ENCODE assay signal across 21 cellular contexts in genomic region chr14:74568380-74568649, GRCh38. TPM values are rescaled to one million over a fixed set of nuclear protein-coding genes. Genes with fewer than 3 reads are reported as not detected.
DNase-seq lines count a peak whose midpoint lies in the region; ATAC-seq and TF ChIP-seq lines count a peak whose summit lies in the region.
"Had no signal": no experiment of that assay in that cellular context is flagged by ENCODE, and none has a peak within 500 bp of the region (broad histone marks: within the 10 kb centered on the region; RNA-seq: fewer than 3 reads in every experiment).

No MANE protein-coding gene starts in this region.

- CTCF ChIA-PET in SK-N-SH (lab: Yijun Ruan, JAX) = interaction anchor here (1.4 to 10.8 kb wide), 5 partner anchors 14 to 67 kb away, joined by 3 to 68 read pairs (median 31); partner anchors contain the start of gene LTBP2

- H3K27ac ChIP-seq in SK-N-SH (ENCODE audit: low read depth in 2 of 2, low read length in 1 of 2) (peak overlapping the region; percentile 11 to 92), esophagus squamous epithelium (peak overlapping the region; percentile 75 to 95 (median 90)), prostate gland (peak overlapping the region; percentile 67 to 74), uterus (peak overlapping the region; percentile 88 to 93), colonic mucosa (no peak overlapping the region)
- H3K27ac ChIP-seq: 22Rv1 had no signal

- peaks cover 25% of the 10 kb centered on the region for H3F3A ChIP-seq in SK-N-SH (replicated peaks; ENCODE audit: insufficient read depth)

- no peak for TF ChIP-seq EP300 in SK-N-SH (IDR thresholded peaks at IDR 0.05; ENCODE audit: borderline replicate concordance in 1 of 2, low read depth in 1 of 2, low read length in 1 of 2)

- H2AFZ ChIP-seq in SK-N-SH (ENCODE audit: low read depth) = no peak overlapping the region

- H3K36me3 ChIP-seq in SK-N-SH (replicated peaks in 1 of 2; ENCODE audit: control insufficient read depth in 1 of 2, insufficient read depth in 2 of 2, low read length in 1 of 2) (peaks cover 14 to 16% of the 10 kb centered on the region in 2 experiments), esophagus squamous epithelium (no peaks in the 10 kb centered on the region), prostate gland (no peaks in the 10 kb centered on the region), uterus (no peaks in the 10 kb centered on the region), colonic mucosa (no peaks in the 10 kb centered on the region)

- WGBS in SK-N-SH (ENCODE audit: low lambda C conversion rate) = 86% methylated on average over 3 of the region's 3 CpGs
- WGBS in esophagus squamous epithelium, 2 donors = 45 to 52% methylated on average over 3 of the region's 3 CpGs
- WGBS in prostate gland = 41% methylated on average over 3 of the region's 3 CpGs

- POLR2A ChIA-PET in SK-N-SH (lab: Yijun Ruan, JAX) = interaction anchor here (1.7 to 1.8 kb wide), 2 partner anchors 11 to 16 kb away, joined by 6 read pairs; no protein-coding TSS in a partner anchor

- ATAC-seq in SK-N-SH treated with all-trans-retinoic acid at 6 μM for 48 hours = no peak
- ATAC-seq: activated T-cell treated with anti-CD3 and anti-CD28 coated beads, Interleukin-2, amount 50 U/mL, for 4 hours; K562; natural killer cell treated with Interleukin-12 subunit alpha and Interleukin-12 subunit beta and Interleukin-15 and Interleukin-18, amount 100 ng/mL, for 72 hours had no signal

- no peaks in the 10 kb centered on the region for H3K27me3 ChIP-seq in SK-N-SH (ENCODE audit: insufficient read depth)
- no peaks in the 10 kb centered on the region for H3K27me3 ChIP-seq in esophagus squamous epithelium
- no peaks in the 10 kb centered on the region for H3K27me3 ChIP-seq in prostate gland (replicated peaks; ENCODE audit: insufficient read depth)
- H3K27me3 ChIP-seq in uterus = no peaks in the 10 kb centered on the region
- H3K27me3 ChIP-seq in colonic mucosa = no peaks in the 10 kb centered on the region

- H3K4me3 ChIP-seq in SK-N-SH (ENCODE audit: low read depth in 2 of 2, low read length in 1 of 2) (no peak overlapping the region), esophagus squamous epithelium (no peak overlapping the region), prostate gland (no peak overlapping the region), uterus (no peak overlapping the region), colonic mucosa (no peak overlapping the region)
- H3K4me3 ChIP-seq: K562 had no signal

- intact Hi-C loops in esophagus squamous epithelium (cut with DNase I) (no loop called here), prostate gland (cut with DNase I) (no loop called here), uterus (cut with DNase I; ENCODE audit: low total_unique reads) (no loop called here), colonic mucosa (cut with DNase I) (no loop called here)

- TF ChIP-seq RAD21 in SK-N-SH (IDR thresholded peaks at IDR 0.05; ENCODE audit: low read length) = no peak

- H3K4me1 ChIP-seq in SK-N-SH (ENCODE audit: control insufficient read depth in 1 of 2, insufficient read depth in 2 of 2, low read depth in 1 of 2, low read length in 1 of 2) (peaks cover 43 to 78% of the 10 kb centered on the region in 2 experiments), esophagus squamous epithelium (peaks cover 68 to 93% (median 74%) of the 10 kb centered on the region in 3 donors), prostate gland (replicated peaks) (no peaks in the 10 kb centered on the region), uterus (peaks cover 0 to 7% of the 10 kb centered on the region in 2 donors), colonic mucosa (no peaks in the 10 kb centered on the region)

- DNase-seq in SK-N-SH = no peak
- DNase-seq in esophagus squamous epithelium (lab: John Stamatoyannopoulos, UW) = no peak
- no peak for DNase-seq in prostate gland (ENCODE audit: low spot score)
- DNase-seq in uterus = no peak
- DNase-seq in colonic mucosa = no peak
- no peak for DNase-seq in NCI-H2171 (lab: John Stamatoyannopoulos, UW)
- DNase-seq in NCI-H2196 treated with DMSO at 0.1 percent for 48 hours (lab: John Stamatoyannopoulos, UW; ENCODE audit: unreplicated experiment) = no peak
- DNase-seq: activated naive CD4-positive, alpha-beta T cell; activated T-cell treated with anti-CD3 and anti-CD28 coated beads, Interleukin-2, amount 50 U/mL, for 4 hours; CD4-positive, alpha-beta memory T cell; central memory CD4-positive, alpha-beta T cell; DMS153; erythroblast; HCEC 1CT; NCI-H774; SHP77 treated with DMSO at 0.1 percent for 48 hours; T-helper 1 cell had no signal

- peaks cover 75% of the 10 kb centered on the region for H3K79me2 ChIP-seq in SK-N-SH (ENCODE audit: insufficient read depth)

- H3K9ac ChIP-seq in SK-N-SH (no peak overlapping the region), colonic mucosa (ENCODE audit: low read depth in 2 of 2, low read length in 2 of 2) (no peak overlapping the region)

- TF ChIP-seq POLR2A in esophagus squamous epithelium (IDR thresholded peaks at IDR 0.05) (no peak), prostate gland (IDR thresholded peaks at IDR 0.05) (no peak), uterus (IDR thresholded peaks at IDR 0.05) (no peak)

- TF ChIP-seq CTCF in SK-N-SH (IDR thresholded peaks at IDR 0.05) (no peak), esophagus squamous epithelium (IDR thresholded peaks at IDR 0.05) (no peak), prostate gland (IDR thresholded peaks at IDR 0.05) (no peak), uterus (IDR thresholded peaks at IDR 0.05) (no peak), colonic mucosa (IDR thresholded peaks at IDR 0.05) (no peak)

- no peaks in the 10 kb centered on the region for H3K9me2 ChIP-seq in SK-N-SH

- no peaks in the 10 kb centered on the region for H3K9me3 ChIP-seq in SK-N-SH
- no peaks in the 10 kb centered on the region for H3K9me3 ChIP-seq in esophagus squamous epithelium
- no peaks in the 10 kb centered on the region for H3K9me3 ChIP-seq in prostate gland
- H3K9me3 ChIP-seq in uterus = no peaks in the 10 kb centered on the region
- H3K9me3 ChIP-seq in colonic mucosa = no peaks in the 10 kb centered on the region

- H3K4me2 ChIP-seq in SK-N-SH = no peak overlapping the region

- H4K20me1 ChIP-seq in SK-N-SH (ENCODE audit: insufficient read depth) = peaks cover 3% of the 10 kb centered on the region; the same call in 1 of the 2 replicates

TF ChIP-seq in SK-N-SH, 30 proteins besides CTCF, POLR2A, EP300 and RAD21:
- no peak for TF ChIP-seq TAF1 (IDR thresholded peaks at IDR 0.05; ENCODE audit: borderline replicate concordance, low read depth, low read length)
- no peak for TF ChIP-seq FOSL2 (IDR thresholded peaks at IDR 0.05; ENCODE audit: borderline replicate concordance, low read depth)

TF ChIP-seq in SK-N-SH treated with all-trans-retinoic acid at 6 μM for 48 hours, 23 proteins besides CTCF, POLR2A, EP300 and RAD21 (continues in another document):
- TF ChIP-seq ZNF8 (CRISPR knock-in tag; IDR thresholded peaks at IDR 0.05) (no peak), GLIS3 (CRISPR knock-in tag; IDR thresholded peaks at IDR 0.05) (no peak), ARNTL (CRISPR knock-in tag; IDR thresholded peaks at IDR 0.05; ENCODE audit: borderline replicate concordance, low read depth) (no peak), CREB5 (CRISPR knock-in tag; IDR thresholded peaks at IDR 0.05; ENCODE audit: low read depth) (no peak), PPARA (CRISPR knock-in tag; IDR thresholded peaks at IDR 0.05; ENCODE audit: borderline replicate concordance) (no peak), SNAI2 (CRISPR knock-in tag; IDR thresholded peaks at IDR 0.05) (no peak), BACH2 (CRISPR knock-in tag; IDR thresholded peaks at IDR 0.05; ENCODE audit: borderline replicate concordance) (no peak), ZNF70 (CRISPR knock-in tag; IDR thresholded peaks at IDR 0.05) (no peak), PATZ1 (CRISPR knock-in tag; IDR thresholded peaks at IDR 0.05; ENCODE audit: borderline replicate concordance) (no peak), ZFP3 (CRISPR knock-in tag; IDR thresholded peaks at IDR 0.05) (no peak)

RNA-seq across cellular contexts. Expression of gene LTBP2, which starts 43.7 kb away (rescaled TPM):
- 34.4 and 58.8 TPM in 2 replicates for polyA plus RNA-seq in SK-N-SH (2012; rRNA removed)
- polyA plus RNA-seq in SK-N-SH (2012; cell fraction: cytosol; rRNA removed) = 30.9 and 41.3 TPM in 2 replicates
- 136 and 138 TPM in 2 replicates for polyA plus RNA-seq in SK-N-SH (2012; cell fraction: nucleus; rRNA removed)
- total RNA-seq in esophagus squamous epithelium (10 to 100 TPM; 10.3 to 41.6 (median 17.0) TPM), prostate gland (10 to 100 TPM; 47.0 to 90.7 TPM), uterus (10 to 100 TPM; 18.8 to 70.6 (median 35.1) TPM), colonic mucosa (1 to 10 TPM; 1.9 to 3.7 TPM)
